In the genomic region with DNA sequence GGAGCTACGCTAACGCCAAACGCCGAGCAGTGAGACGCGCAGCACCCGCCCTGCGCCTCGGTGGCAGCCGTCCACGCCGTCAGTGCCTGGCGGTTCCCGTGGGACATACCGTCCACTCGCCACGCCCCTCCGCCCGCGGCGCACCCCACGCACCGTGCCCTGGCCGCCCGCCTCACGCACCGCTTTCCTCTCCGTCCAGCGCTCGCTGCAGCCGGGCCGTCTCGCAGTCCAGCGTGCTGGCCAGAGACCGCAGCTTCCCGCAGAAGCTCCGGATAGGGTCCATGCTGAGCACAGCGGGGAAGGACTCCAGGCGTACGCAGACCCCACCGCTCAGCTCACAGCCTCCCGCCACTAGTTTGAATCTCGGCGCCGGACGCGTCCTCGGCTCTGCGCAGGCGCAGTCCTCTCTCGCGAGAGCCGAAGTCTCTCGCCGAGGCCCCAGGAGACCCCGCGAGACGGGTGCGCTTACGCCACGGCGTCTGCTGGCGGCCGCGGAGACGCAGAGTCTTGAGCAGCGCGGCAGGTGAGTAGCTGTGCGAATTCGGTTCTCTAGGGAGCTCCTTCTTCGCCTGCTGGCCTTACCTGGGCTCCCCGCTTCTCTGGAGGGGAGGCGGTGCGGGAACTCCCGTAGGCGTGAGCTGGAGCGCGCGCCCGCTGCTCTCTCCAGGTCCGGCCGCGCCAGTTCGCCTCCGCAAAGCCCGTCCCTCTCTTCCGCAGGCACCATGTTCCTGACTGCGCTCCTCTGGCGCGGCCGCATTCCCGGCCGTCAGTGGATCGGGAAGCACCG, we compare ENCODE assay signal across 8 cellular contexts.
DNase-seq lines count a peak whose midpoint lies in the region; ATAC-seq and TF ChIP-seq lines count a peak whose summit lies in the region.

A gene (plus strand): TSS at position 464 of the 787 bp plus-strand sequence. CDS start 259 bp downstream, at position 723.
A gene (minus strand): TSS at position 358 of the 787 bp plus-strand sequence. CDS start 75 bp downstream, at position 283.

- peak within 1 kb of the TSS; percentile 73 for H3K4me3 ChIP-seq in AG09309 (ENCODE audit: control insufficient read depth, low read depth, low read length)

- peak; percentile 91 for ATAC-seq in GM18909 (IDR thresholded peaks at IDR 0.05; ENCODE audit: poor library complexity, unreplicated experiment)
- ATAC-seq in HG03175 (IDR thresholded peaks at IDR 0.05; ENCODE audit: unreplicated experiment), result peak; percentile 92

- DNase-seq in AG09309 (ENCODE audit: low read depth) (peak; percentile 57), NCI-H226 (peak; percentile 79), iris pigment epithelial cell (ENCODE audit: low read depth) (peak; percentile 92)
- DNase-seq in activated CD4-positive, CD25-positive, alpha-beta regulatory T cell (lab: John Stamatoyannopoulos, UW), result peak; percentile 88 to 92 (median 90)
- peak; percentile 94 for DNase-seq in central memory CD4-positive, alpha-beta T cell
- peak; percentile 92 for DNase-seq in stimulated activated CD4-positive, alpha-beta T cell treated with anti-CD3 and anti-CD28 coated beads, Interleukin-12 subunit alpha, Interleukin-12 subunit beta, amount 100 ng/mL, for 4 hours

- no peak for TF ChIP-seq CTCF in AG09309 (IDR thresholded peaks at IDR 0.05; ENCODE audit: control insufficient read depth, insufficient read depth, low read depth, low read length, missing control alignments)

Comparison
In these comparisons a context has a peak if more than half of its experiments do, and no peak if none do; other contexts are left out.
1. Peak in every context shown above with its lines: DNase-seq, ATAC-seq and H3K4me3 ChIP-seq.